15 cellular contexts compared by ENCODE assay signal in genomic region chr7:77464589-77464988, GRCh38. TPM values are rescaled to one million over a fixed set of nuclear protein-coding genes. Genes with fewer than 3 reads are reported as not detected.
A peak's percentile ranks its signal among the peaks of the same experiment; 100 is the strongest.
DNase-seq lines count a peak whose midpoint lies in the region; ATAC-seq and TF ChIP-seq lines count a peak whose summit lies in the region.
"Had no signal": no experiment of that assay in that cellular context is flagged by ENCODE, and none has a peak within 500 bp of the region (broad histone marks: within the 10 kb centered on the region; RNA-seq: fewer than 3 reads in every experiment).

No MANE protein-coding gene starts in this region.

- H3K4me1 ChIP-seq in tibial artery = no peaks in the 10 kb centered on the region

- H3K9me3 ChIP-seq in tibial artery = no peaks in the 10 kb centered on the region
- H3K9me3 ChIP-seq: mucosa of descending colon had no signal

- H3K27ac ChIP-seq in tibial artery = no peak overlapping the region

- H3K4me3 ChIP-seq in GM06990 (replicated peaks; ENCODE audit: low read depth, low read length) = no peak overlapping the region
- no peak overlapping the region for H3K4me3 ChIP-seq in tibial artery
- H3K4me3 ChIP-seq: mucosa of descending colon had no signal

- ATAC-seq in GM19023 (IDR thresholded peaks at IDR 0.05; ENCODE audit: unreplicated experiment) (peak; percentile 56), HG02759 (IDR thresholded peaks at IDR 0.05; ENCODE audit: unreplicated experiment) (peak; percentile 60), HG03521 (IDR thresholded peaks at IDR 0.05; ENCODE audit: unreplicated experiment) (peak; percentile 46)
- ATAC-seq: mucosa of descending colon had no signal

- DNase-seq in GM06990 (ENCODE audit: extremely low read depth, insufficient read length) (peak; percentile 73), dedifferentiated amniotic fluid mesenchymal stem cell (ENCODE audit: extremely low spot score) (no peak), tibial artery (no peak), cardiac septum (ENCODE audit: low spot score) (no peak), NCI-H510A treated with DMSO at 0.1 percent for 48 hours (lab: John Stamatoyannopoulos, UW) (no peak)
- DNase-seq: ACHN; activated CD8-positive, alpha-beta memory T cell treated with anti-CD3 and anti-CD28 coated beads for 24 hours; head of caudate nucleus; HFFc6; kidney glomerular epithelial cell; mucosa of descending colon; RPMI8226 had no signal

- no peaks in the 10 kb centered on the region for H3K36me3 ChIP-seq in GM06990 (ENCODE audit: control insufficient read depth, insufficient read depth, low read length)
- no peaks in the 10 kb centered on the region for H3K36me3 ChIP-seq in tibial artery

- TF ChIP-seq CTCF in GM06990 (IDR thresholded peaks at IDR 0.05; ENCODE audit: insufficient read depth, low read length, poor library complexity, severe bottlenecking) (no peak), tibial artery (IDR thresholded peaks at IDR 0.05) (no peak)

- intact Hi-C loops in tibial artery (cut with DNase I; ENCODE audit: low total_unique reads) = no loop called here
- intact Hi-C loops in cardiac septum (cut with DNase I) = no loop called here

- H3K27me3 ChIP-seq in GM06990 (replicated peaks; ENCODE audit: control insufficient read depth, insufficient read depth, low read length) = no peaks in the 10 kb centered on the region
- no peaks in the 10 kb centered on the region for H3K27me3 ChIP-seq in tibial artery

RNA-seq across cellular contexts. Expression of gene GSAP, which starts 48.4 kb away (rescaled TPM):
- total RNA-seq in cardiac septum = 7.2 TPM
